In the genomic region with DNA sequence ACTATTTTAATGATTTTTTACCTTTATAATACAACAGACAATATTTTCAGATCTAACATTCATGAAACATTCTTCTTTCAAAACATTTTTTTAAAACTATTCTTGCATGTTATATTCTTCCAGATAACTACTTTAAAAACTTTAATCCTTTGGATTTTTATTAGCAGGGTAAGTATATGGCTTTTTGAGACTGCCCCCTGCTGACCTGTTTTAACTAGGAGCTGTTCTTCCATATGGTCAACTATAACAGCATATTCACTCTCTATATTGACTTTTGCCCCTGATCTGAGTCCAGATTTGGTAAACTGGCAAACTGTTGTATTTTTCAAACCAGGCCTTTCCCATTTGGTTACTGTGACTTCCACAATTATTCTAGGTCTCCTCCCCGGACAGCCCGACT, we compare ENCODE assay signal across 18 cellular contexts. TPM values are rescaled to one million over a fixed set of nuclear protein-coding genes. Genes with fewer than 3 reads are reported as not detected.
DNase-seq lines count a peak whose midpoint lies in the region; ATAC-seq, FAIRE-seq and TF ChIP-seq lines count a peak whose summit lies in the region.
"Had no signal": no experiment of that assay in that cellular context is flagged by ENCODE, and none has a peak within 500 bp of the region (broad histone marks: within the 10 kb centered on the region; RNA-seq: fewer than 3 reads in every experiment).

No MANE protein-coding gene starts in this region.

- H3K27ac ChIP-seq in A673 (ENCODE audit: low read depth, low read length, poor library complexity, severe bottlenecking), result no peak overlapping the region
- H3K27ac ChIP-seq in psoas muscle, result no peak overlapping the region
- H3K27ac ChIP-seq: BLaER1 treated with 17β-estradiol and CSF1 and Interleukin-3, amounts not matched to agents 10 nM and 100 nM; body of pancreas; epithelial cell of prostate; PC-9; right atrium auricular region had no signal

- peak; percentile 28 for DNase-seq in A673 (ENCODE audit: low spot score)
- peak; percentile 25 for DNase-seq in fibroblast of the aortic adventitia (ENCODE audit: low read depth)
- no peak for DNase-seq in D341Med (ENCODE audit: low spot score)
- no peak for DNase-seq in psoas muscle
- no peak for DNase-seq in stimulated activated naive B cell treated with anti-CD40 and anti-IgM and Interleukin-4, amounts not matched to agents 10 μg/mL and 1 μg/mL and 100 μg/mL, for 72 hours
- DNase-seq: activated CD4-positive, alpha-beta T cell treated with anti-CD3 and anti-CD28 coated beads, Interleukin-2, amount 50 U/mL, for 1 hour; body of pancreas; mucosa of descending colon; PC-9; stimulated activated naive CD8-positive, alpha-beta T cell treated with anti-CD3 and anti-CD28 coated beads, Interleukin-15, amount 100 ng/mL, for 72 hours; T-helper 2 cell had no signal

- intact Hi-C loops in A673 (cut with micrococcal nuclease; ENCODE audit: unreplicated experiment) (no loop called here), psoas muscle (cut with DNase I) (no loop called here)

- H3K9me3 ChIP-seq in A673 (ENCODE audit: low read depth, low read length, poor library complexity, severe bottlenecking), result no peaks in the 10 kb centered on the region
- no peaks in the 10 kb centered on the region for H3K9me3 ChIP-seq in psoas muscle
- H3K9me3 ChIP-seq: BLaER1 treated with 17β-estradiol and CSF1 and Interleukin-3, amounts not matched to agents 10 nM and 100 nM; body of pancreas; mucosa of descending colon; right atrium auricular region had no signal

- ATAC-seq in HG02973 (IDR thresholded peaks at IDR 0.05; ENCODE audit: unreplicated experiment) (no peak), psoas muscle (no peak)
- no peak for ATAC-seq in stimulated activated naive B cell treated with anti-CD40 and anti-IgM and Interleukin-4, amounts not matched to agents 10 μg/mL and 1 μg/mL and 100 μg/mL, for 72 hours (replicated peaks)
- ATAC-seq: body of pancreas; mucosa of descending colon; stimulated activated naive CD8-positive, alpha-beta T cell treated with anti-CD3 and anti-CD28 coated beads, Interleukin-15, amount 100 ng/mL, for 72 hours had no signal

- no peak overlapping the region for H3K4me3 ChIP-seq in A673 (ENCODE audit: low read depth, low read length, poor library complexity, severe bottlenecking)
- no peak overlapping the region for H3K4me3 ChIP-seq in fibroblast of the aortic adventitia (ENCODE audit: low read depth, low read length)
- no peak overlapping the region for H3K4me3 ChIP-seq in psoas muscle
- H3K4me3 ChIP-seq: BLaER1 treated with 17β-estradiol and CSF1 and Interleukin-3, amounts not matched to agents 10 nM and 100 nM; body of pancreas; mucosa of descending colon; PC-9; right atrium auricular region had no signal

- TF ChIP-seq CTCF in A673 (conservative IDR thresholded peaks at IDR 0.05; ENCODE audit: low read depth, low read length) (peak; percentile 49), GM12872 (IDR thresholded peaks at IDR 0.05; ENCODE audit: insufficient read depth, low read depth, low read length) (peak; percentile 15; the same call in 1 of the 3 replicates), fibroblast of the aortic adventitia (IDR thresholded peaks at IDR 0.05; ENCODE audit: insufficient read depth, low read length) (peak; percentile 44), psoas muscle (IDR thresholded peaks at IDR 0.05) (no peak)

- no peaks in the 10 kb centered on the region for H3K27me3 Mint-ChIP-seq in stimulated activated naive B cell treated with anti-CD40 and anti-IgM and Interleukin-4, amounts not matched to agents 10 μg/mL and 1 μg/mL and 100 μg/mL, for 72 hours
- H3K27me3 Mint-ChIP-seq: stimulated activated naive CD8-positive, alpha-beta T cell treated with anti-CD3 and anti-CD28 coated beads, Interleukin-15, amount 100 ng/mL, for 72 hours had no signal

- H3K4me1 Mint-ChIP-seq in stimulated activated naive B cell treated with anti-CD40 and anti-IgM and Interleukin-4, amounts not matched to agents 10 μg/mL and 1 μg/mL and 100 μg/mL, for 72 hours, result no peaks in the 10 kb centered on the region
- H3K4me1 Mint-ChIP-seq: stimulated activated naive CD8-positive, alpha-beta T cell treated with anti-CD3 and anti-CD28 coated beads, Interleukin-15, amount 100 ng/mL, for 72 hours had no signal

- peaks cover 47 to 59% of the 10 kb centered on the region in 2 donors for H3K36me3 Mint-ChIP-seq in stimulated activated naive B cell treated with anti-CD40 and anti-IgM and Interleukin-4, amounts not matched to agents 10 μg/mL and 1 μg/mL and 100 μg/mL, for 72 hours

- peak; percentile 5 for FAIRE-seq in TTC549 (lab: Jason Lieb, UNC)

- POLR2A ChIA-PET in A673 (lab: Charles Lee; ENCODE audit: low non-redundant PET), result interaction anchor here (0.7 kb wide), 1 partner anchor 16 kb away, joined by 4 read pairs; no protein-coding TSS in a partner anchor

- peaks cover 43% of the 10 kb centered on the region for H3K36me3 ChIP-seq in A673 (ENCODE audit: insufficient read depth, low read length, poor library complexity, severe bottlenecking)
- peaks cover 11 to 72% of the 10 kb centered on the region in 2 donors for H3K36me3 ChIP-seq in psoas muscle (ENCODE audit: insufficient read depth in 1 of 2, low read depth in 1 of 2)

- CTCF ChIA-PET in A673 (lab: Charles Lee), result interaction anchor here (0.5 to 1.1 kb wide), 3 partner anchors 10 to 1364 kb away, joined by 5 to 9 read pairs (median 5); no protein-coding TSS in a partner anchor

- no peaks in the 10 kb centered on the region for H3K27me3 ChIP-seq in A673 (replicated peaks; ENCODE audit: insufficient read depth, low read depth, low read length, poor library complexity)
- H3K27me3 ChIP-seq in psoas muscle (ENCODE audit: insufficient read depth in 3 of 3, low read length in 2 of 3), result no peaks in the 10 kb centered on the region
- H3K27me3 ChIP-seq: BLaER1 treated with 17β-estradiol and CSF1 and Interleukin-3, amounts not matched to agents 10 nM and 100 nM; body of pancreas; right atrium auricular region had no signal

- H3K9me3 Mint-ChIP-seq in stimulated activated naive B cell treated with anti-CD40 and anti-IgM and Interleukin-4, amounts not matched to agents 10 μg/mL and 1 μg/mL and 100 μg/mL, for 72 hours, result no peaks in the 10 kb centered on the region
- H3K9me3 Mint-ChIP-seq: activated T-helper 1 cell treated with anti-CD3 and anti-CD28 coated beads, Interleukin-12 subunit alpha, Interleukin-12 subunit beta, Interleukin-2, Interleukin-4 antibody, amounts not matched to agents 30 ng/mL and 10 ng/mL and 1 ng/mL, durations not matched to agents 14 hours and 24 hours and 36 hours had no signal

- WGBS in psoas muscle, 3 donors, result 69 to 100% (median 70%) methylated on average over 2 of the region's 2 CpGs

- peaks cover 10% of the 10 kb centered on the region for H3K4me1 ChIP-seq in A673 (ENCODE audit: insufficient read depth, low read length, poor library complexity, severe bottlenecking)
- H3K4me1 ChIP-seq in psoas muscle, result no peaks in the 10 kb centered on the region
- H3K4me1 ChIP-seq: body of pancreas, right atrium auricular region had no signal

- no peak overlapping the region for H3K27ac Mint-ChIP-seq in stimulated activated naive B cell treated with anti-CD40 and anti-IgM and Interleukin-4, amounts not matched to agents 10 μg/mL and 1 μg/mL and 100 μg/mL, for 72 hours
- H3K27ac Mint-ChIP-seq: activated T-helper 1 cell treated with anti-CD3 and anti-CD28 coated beads, Interleukin-12 subunit alpha, Interleukin-12 subunit beta, Interleukin-2, Interleukin-4 antibody, amounts not matched to agents 30 ng/mL and 10 ng/mL and 1 ng/mL, durations not matched to agents 14 hours and 24 hours and 36 hours; stimulated activated naive CD8-positive, alpha-beta T cell treated with anti-CD3 and anti-CD28 coated beads, Interleukin-15, amount 100 ng/mL, for 72 hours had no signal

- no TSS peak for BruUV-seq in A673 (replicated peaks; lab: Mats Ljungman, UMichigan)

- no peak overlapping the region for H3K4me3 Mint-ChIP-seq in stimulated activated naive B cell treated with anti-CD40 and anti-IgM and Interleukin-4, amounts not matched to agents 10 μg/mL and 1 μg/mL and 100 μg/mL, for 72 hours
- H3K4me3 Mint-ChIP-seq: activated T-helper 1 cell treated with anti-CD3 and anti-CD28 coated beads, Interleukin-12 subunit alpha, Interleukin-12 subunit beta, Interleukin-2, Interleukin-4 antibody, amounts not matched to agents 30 ng/mL and 10 ng/mL and 1 ng/mL, durations not matched to agents 14 hours and 24 hours and 36 hours; stimulated activated naive CD8-positive, alpha-beta T cell treated with anti-CD3 and anti-CD28 coated beads, Interleukin-15, amount 100 ng/mL, for 72 hours had no signal

RNA-seq across cellular contexts. Expression of a gene that starts 16.5 kb away (rescaled TPM):
- total RNA-seq in A673 (2021), result 10.9 and 11.9 TPM in 2 replicates
- 8.6 and 20.3 TPM in 2 replicates for total RNA-seq in fibroblast of the aortic adventitia (ENCODE audit: low replicate concordance)
- total RNA-seq in psoas muscle, result 1 to 10 TPM; 3.4 to 6.3 (median 4.8) TPM
- polyA plus RNA-seq in psoas muscle, result 10 to 100 TPM in 1 of 3 donors, 1 to 10 TPM in 2; 4.1 to 10.0 (median 5.0) TPM

RNA-seq across cellular contexts. Expression of a gene that starts 39.9 kb away (rescaled TPM):
- total RNA-seq in A673 (2021) (32.1 and 41.2 TPM in 2 replicates), fibroblast of the aortic adventitia (ENCODE audit: low replicate concordance) (12.9 and 26.5 TPM in 2 replicates), psoas muscle (10 to 100 TPM; 26.2 to 34.2 (median 31.6) TPM)
- 10 to 100 TPM; 12.9 to 40.0 (median 18.2) TPM for polyA plus RNA-seq in psoas muscle

Comparison
In these comparisons a context has a peak if more than half of its experiments do, and no peak if none do; other contexts are left out.
1. DNase-seq: peak in A673 (single experiment) and fibroblast of the aortic adventitia (single experiment); none in D341Med (single experiment), psoas muscle (0 of 2) and stimulated activated naive B cell treated with anti-CD40 and anti-IgM and Interleukin-4, amounts not matched to agents 10 μg/mL and 1 μg/mL and 100 μg/mL, for 72 hours (single experiment).